In genomic region chr2:65059071-65059470, GRCh38 we compare ENCODE assay signal across 25 cellular contexts. TPM values are rescaled to one million over a fixed set of nuclear protein-coding genes. Genes with fewer than 3 reads are reported as not detected.
DNase-seq lines count a peak whose midpoint lies in the region; ATAC-seq and TF ChIP-seq lines count a peak whose summit lies in the region.
"Had no signal": no experiment of that assay in that cellular context is flagged by ENCODE, and none has a peak within 500 bp of the region (broad histone marks: within the 10 kb centered on the region; RNA-seq: fewer than 3 reads in every experiment).

No MANE protein-coding gene starts in this region.

- no peaks in the 10 kb centered on the region for H3K27me3 ChIP-seq in subcutaneous abdominal adipose tissue (ENCODE audit: control insufficient read depth in 5 of 5, insufficient read depth in 4 of 5, low read length in 5 of 5)
- no peaks in the 10 kb centered on the region for H3K27me3 ChIP-seq in BE2C
- H3K27me3 ChIP-seq: SJSA1, transverse colon had no signal

- H3K9me3 ChIP-seq in subcutaneous abdominal adipose tissue (ENCODE audit: control insufficient read depth in 5 of 5, low read length in 5 of 5) (no peaks in the 10 kb centered on the region), BE2C (no peaks in the 10 kb centered on the region)
- H3K9me3 ChIP-seq: transverse colon had no signal

- H3K4me3 Mint-ChIP-seq in activated naive CD4-positive, alpha-beta T cell treated with anti-CD3 and anti-CD28 coated beads, Interleukin-2, amount 50 U/mL, for 24 hours = no peak overlapping the region
- H3K4me3 Mint-ChIP-seq in activated naive CD4-positive, alpha-beta T cell treated with anti-CD3 and anti-CD28 coated beads for 36 hours = no peak overlapping the region
- H3K4me3 Mint-ChIP-seq in central memory CD8-positive, alpha-beta T cell = no peak overlapping the region
- H3K4me3 Mint-ChIP-seq in nephron = peak overlapping the region; percentile 87 to 92 (median 90)
- H3K4me3 Mint-ChIP-seq in activated naive CD8-positive, alpha-beta T cell treated with anti-CD3 and anti-CD28 coated beads, Interleukin-2, amount 50 U/mL, for 24 hours = no peak overlapping the region
- H3K4me3 Mint-ChIP-seq: activated naive CD4-positive, alpha-beta T cell treated with anti-CD3 and anti-CD28 coated beads, Interleukin-2, amount 10 ng/mL, durations not matched to agents 7 days and 5 days; stimulated activated naive B cell treated with anti-CD40 and anti-IgM and Interleukin-4, amounts not matched to agents 10 μg/mL and 1 μg/mL and 100 μg/mL, for 72 hours; T-helper 1 cell treated with Interleukin-12 subunit alpha and Interleukin-12 subunit beta and Interleukin-4 antibody, amounts not matched to agents 30 μg/mL and 1 μg/mL, for 36 hours had no signal

- H3K4me1 ChIP-seq in subcutaneous abdominal adipose tissue (ENCODE audit: control insufficient read depth in 5 of 5, insufficient read depth in 5 of 5, low read length in 5 of 5) (peaks cover 2 to 84% (median 81%) of the 10 kb centered on the region in 5 donors), BE2C (no peaks in the 10 kb centered on the region)

- no peak for DNase-seq in activated naive CD4-positive, alpha-beta T cell treated with anti-CD3 and anti-CD28 coated beads for 36 hours
- DNase-seq in central memory CD8-positive, alpha-beta T cell (ENCODE audit: low spot score in 2 of 2) = no peak
- no peak for DNase-seq in BE2C
- DNase-seq in activated naive CD8-positive, alpha-beta T cell treated with anti-CD3 and anti-CD28 coated beads, Interleukin-2, amount 50 U/mL, for 24 hours = no peak
- DNase-seq: activated CD4-positive, alpha-beta T cell treated with anti-CD3 and anti-CD28 coated beads, Interleukin-2, amount 50 U/mL, for 4 hours; activated naive CD4-positive, alpha-beta T cell treated with anti-CD3 and anti-CD28 coated beads, Interleukin-2, amount 10 ng/mL, durations not matched to agents 7 days and 5 days; activated T-cell treated with anti-CD3 and anti-CD28 coated beads for 4 hours; DMS 273 treated with DMSO at 0.1 percent for 48 hours; GDM1; NCI-H1105 treated with DMSO at 0.1 percent for 48 hours; NCI-H2171; NCI-H526 treated with DMSO at 0.1 percent for 48 hours; nucleus accumbens; OCI-M1; stimulated activated naive B cell treated with anti-CD40 and anti-IgM and Interleukin-4, amounts not matched to agents 10 μg/mL and 1 μg/mL and 100 μg/mL, for 72 hours; transverse colon; WERI-Rb-1 had no signal

- intact Hi-C loops in activated naive CD4-positive, alpha-beta T cell treated with anti-CD3 and anti-CD28 coated beads for 36 hours (cut with micrococcal nuclease) = no loop called here

- H3K27ac Mint-ChIP-seq in activated naive CD4-positive, alpha-beta T cell treated with anti-CD3 and anti-CD28 coated beads, Interleukin-2, amount 50 U/mL, for 24 hours = peak overlapping the region; percentile 59
- no peak overlapping the region for H3K27ac Mint-ChIP-seq in activated naive CD4-positive, alpha-beta T cell treated with anti-CD3 and anti-CD28 coated beads for 36 hours
- H3K27ac Mint-ChIP-seq in central memory CD8-positive, alpha-beta T cell (ENCODE audit: low read depth) = peak overlapping the region; percentile 65
- H3K27ac Mint-ChIP-seq in nephron = peak overlapping the region in 2 of 3 experiments; percentile 23 to 37
- H3K27ac Mint-ChIP-seq in activated naive CD8-positive, alpha-beta T cell treated with anti-CD3 and anti-CD28 coated beads, Interleukin-2, amount 50 U/mL, for 24 hours = no peak overlapping the region
- H3K27ac Mint-ChIP-seq: activated naive CD4-positive, alpha-beta T cell treated with anti-CD3 and anti-CD28 coated beads, Interleukin-2, amount 10 ng/mL, durations not matched to agents 7 days and 5 days; stimulated activated naive B cell treated with anti-CD40 and anti-IgM and Interleukin-4, amounts not matched to agents 10 μg/mL and 1 μg/mL and 100 μg/mL, for 72 hours; T-helper 1 cell treated with Interleukin-12 subunit alpha and Interleukin-12 subunit beta and Interleukin-4 antibody, amounts not matched to agents 30 μg/mL and 1 μg/mL, for 36 hours had no signal

- TF ChIP-seq CTCF in nephron (IDR thresholded peaks at IDR 0.05; ENCODE audit: unreplicated experiment in 3 of 3) (no peak), BE2C (IDR thresholded peaks at IDR 0.05; ENCODE audit: low read depth, low read length) (no peak)

- no peaks in the 10 kb centered on the region for H3K27me3 Mint-ChIP-seq in activated naive CD4-positive, alpha-beta T cell treated with anti-CD3 and anti-CD28 coated beads, Interleukin-2, amount 50 U/mL, for 24 hours
- no peaks in the 10 kb centered on the region for H3K27me3 Mint-ChIP-seq in activated naive CD4-positive, alpha-beta T cell treated with anti-CD3 and anti-CD28 coated beads for 36 hours (ENCODE audit: low read depth)
- H3K27me3 Mint-ChIP-seq in central memory CD8-positive, alpha-beta T cell = no peaks in the 10 kb centered on the region
- H3K27me3 Mint-ChIP-seq in nephron (ENCODE audit: low read depth) = no peaks in the 10 kb centered on the region
- no peaks in the 10 kb centered on the region for H3K27me3 Mint-ChIP-seq in activated naive CD8-positive, alpha-beta T cell treated with anti-CD3 and anti-CD28 coated beads, Interleukin-2, amount 50 U/mL, for 24 hours
- H3K27me3 Mint-ChIP-seq: activated naive CD4-positive, alpha-beta T cell treated with anti-CD3 and anti-CD28 coated beads, Interleukin-2, amount 10 ng/mL, durations not matched to agents 7 days and 5 days; stimulated activated naive B cell treated with anti-CD40 and anti-IgM and Interleukin-4, amounts not matched to agents 10 μg/mL and 1 μg/mL and 100 μg/mL, for 72 hours had no signal

- peak overlapping the region; percentile 82 for H3K27ac ChIP-seq in subcutaneous abdominal adipose tissue (ENCODE audit: low read depth, low read length)
- H3K27ac ChIP-seq: 22Rv1, SJSA1, WERI-Rb-1 had no signal

- H3K36me3 ChIP-seq in subcutaneous abdominal adipose tissue (ENCODE audit: control insufficient read depth in 5 of 5, insufficient read depth in 5 of 5, low read length in 5 of 5) (no peaks in the 10 kb centered on the region), BE2C (0 out of 2 replicates have a peak, but pooled peaks cover 3% of the 10 kb centered on the region)
- H3K36me3 ChIP-seq: transverse colon, WERI-Rb-1 had no signal

- peaks cover 74% of the 10 kb centered on the region for H3K4me1 Mint-ChIP-seq in activated naive CD4-positive, alpha-beta T cell treated with anti-CD3 and anti-CD28 coated beads, Interleukin-2, amount 50 U/mL, for 24 hours
- peaks cover 42% of the 10 kb centered on the region for H3K4me1 Mint-ChIP-seq in activated naive CD4-positive, alpha-beta T cell treated with anti-CD3 and anti-CD28 coated beads for 36 hours (ENCODE audit: low read depth)
- peaks cover 57% of the 10 kb centered on the region for H3K4me1 Mint-ChIP-seq in central memory CD8-positive, alpha-beta T cell
- peaks cover 70% of the 10 kb centered on the region for H3K4me1 Mint-ChIP-seq in nephron
- peaks cover 43% of the 10 kb centered on the region for H3K4me1 Mint-ChIP-seq in activated naive CD8-positive, alpha-beta T cell treated with anti-CD3 and anti-CD28 coated beads, Interleukin-2, amount 50 U/mL, for 24 hours

- no peaks in the 10 kb centered on the region for H3K36me3 Mint-ChIP-seq in activated naive CD4-positive, alpha-beta T cell treated with anti-CD3 and anti-CD28 coated beads, Interleukin-2, amount 50 U/mL, for 24 hours
- H3K36me3 Mint-ChIP-seq in activated naive CD4-positive, alpha-beta T cell treated with anti-CD3 and anti-CD28 coated beads for 36 hours (ENCODE audit: low read depth) = no peaks in the 10 kb centered on the region
- peaks cover 15% of the 10 kb centered on the region for H3K36me3 Mint-ChIP-seq in central memory CD8-positive, alpha-beta T cell (ENCODE audit: insufficient read depth)
- H3K36me3 Mint-ChIP-seq in nephron (ENCODE audit: low read depth) = no peaks in the 10 kb centered on the region
- H3K36me3 Mint-ChIP-seq in activated naive CD8-positive, alpha-beta T cell treated with anti-CD3 and anti-CD28 coated beads, Interleukin-2, amount 50 U/mL, for 24 hours (ENCODE audit: low read depth) = no peaks in the 10 kb centered on the region

- no peak overlapping the region for H3K4me3 ChIP-seq in subcutaneous abdominal adipose tissue (ENCODE audit: low read depth in 1 of 5, low read length in 5 of 5)
- H3K4me3 ChIP-seq in BE2C (ENCODE audit: low read depth, low read length) = no peak overlapping the region
- H3K4me3 ChIP-seq: SJSA1, transverse colon had no signal

- no peaks in the 10 kb centered on the region for H3K9me3 Mint-ChIP-seq in activated naive CD4-positive, alpha-beta T cell treated with anti-CD3 and anti-CD28 coated beads, Interleukin-2, amount 50 U/mL, for 24 hours
- H3K9me3 Mint-ChIP-seq in activated naive CD4-positive, alpha-beta T cell treated with anti-CD3 and anti-CD28 coated beads for 36 hours = no peaks in the 10 kb centered on the region
- no peaks in the 10 kb centered on the region for H3K9me3 Mint-ChIP-seq in central memory CD8-positive, alpha-beta T cell
- H3K9me3 Mint-ChIP-seq in nephron = no peaks in the 10 kb centered on the region
- H3K9me3 Mint-ChIP-seq in activated naive CD8-positive, alpha-beta T cell treated with anti-CD3 and anti-CD28 coated beads, Interleukin-2, amount 50 U/mL, for 24 hours = no peaks in the 10 kb centered on the region
- H3K9me3 Mint-ChIP-seq: activated naive CD4-positive, alpha-beta T cell treated with anti-CD3 and anti-CD28 coated beads, Interleukin-2, amount 10 ng/mL, durations not matched to agents 7 days and 5 days; stimulated activated naive B cell treated with anti-CD40 and anti-IgM and Interleukin-4, amounts not matched to agents 10 μg/mL and 1 μg/mL and 100 μg/mL, for 72 hours; T-helper 1 cell treated with Interleukin-12 subunit alpha and Interleukin-12 subunit beta and Interleukin-4 antibody, amounts not matched to agents 30 μg/mL and 1 μg/mL, for 36 hours had no signal

- no peak for ATAC-seq in central memory CD8-positive, alpha-beta T cell (replicated peaks; ENCODE audit: extremely low read depth, poor library complexity, severe bottlenecking)
- ATAC-seq in GM21390 (IDR thresholded peaks at IDR 0.05; ENCODE audit: unreplicated experiment) = no peak
- no peak for ATAC-seq in activated naive CD8-positive, alpha-beta T cell treated with anti-CD3 and anti-CD28 coated beads, Interleukin-2, amount 50 U/mL, for 24 hours
- ATAC-seq: sciatic nerve; stimulated activated naive B cell treated with anti-CD40 and anti-IgM and Interleukin-4, amounts not matched to agents 10 μg/mL and 1 μg/mL and 100 μg/mL, for 72 hours had no signal

- CTCF ChIA-PET in activated naive CD4-positive, alpha-beta T cell treated with anti-CD3 and anti-CD28 coated beads for 36 hours (lab: Charles Lee) = interaction anchor here (0.6 to 2.6 kb wide), 5 partner anchors 12 to 195 kb away, joined by 3 to 21 read pairs (median 4); no protein-coding TSS in a partner anchor

- peak overlapping the region in 3 of 5 donors; percentile 39 to 56 (median 49) for H3K9ac ChIP-seq in subcutaneous abdominal adipose tissue (ENCODE audit: low read length in 5 of 5)

RNA-seq across cellular contexts. Expression of gene CEP68, which starts 2.9 kb away (rescaled TPM):
- 1 to 10 TPM; 6.0 to 7.3 TPM for total RNA-seq in activated naive CD4-positive, alpha-beta T cell treated with anti-CD3 and anti-CD28 coated beads for 36 hours
- 3.6 TPM for polyA plus RNA-seq in BE2C (2012; ENCODE audit: insufficient read depth, insufficient read length, low read depth)

Comparison
In these comparisons a context has a peak if more than half of its experiments do, and no peak if none do; other contexts are left out.
1. H3K27ac Mint-ChIP-seq: peak in activated naive CD4-positive, alpha-beta T cell treated with anti-CD3 and anti-CD28 coated beads, Interleukin-2, amount 50 U/mL, for 24 hours (single experiment), central memory CD8-positive, alpha-beta T cell (single experiment) and nephron (2 of 3); none in activated naive CD4-positive, alpha-beta T cell treated with anti-CD3 and anti-CD28 coated beads for 36 hours (single experiment) and activated naive CD8-positive, alpha-beta T cell treated with anti-CD3 and anti-CD28 coated beads, Interleukin-2, amount 50 U/mL, for 24 hours (single experiment).
2. H3K4me3 Mint-ChIP-seq: peak in nephron (3 of 3); none in activated naive CD4-positive, alpha-beta T cell treated with anti-CD3 and anti-CD28 coated beads, Interleukin-2, amount 50 U/mL, for 24 hours (single experiment), activated naive CD4-positive, alpha-beta T cell treated with anti-CD3 and anti-CD28 coated beads for 36 hours (single experiment), central memory CD8-positive, alpha-beta T cell (single experiment) and activated naive CD8-positive, alpha-beta T cell treated with anti-CD3 and anti-CD28 coated beads, Interleukin-2, amount 50 U/mL, for 24 hours (single experiment).